ENCODE assay signal across 2 cellular contexts in genomic region chr9:34500623-34501267, GRCh38.
TF ChIP-seq lines count a peak whose summit lies in the region.

No MANE protein-coding gene starts in this region.

TF ChIP-seq in IMR-90, 13 proteins besides CTCF, POLR2A, EP300 and RAD21:
- TF ChIP-seq RCOR1 (IDR thresholded peaks at IDR 0.05; ENCODE audit: insufficient replicate concordance, low read length) = no peak
- peak; percentile 96 for TF ChIP-seq SMC3 (IDR thresholded peaks at IDR 0.05; ENCODE audit: low read depth, low read length)
- TF ChIP-seq MAFK (IDR thresholded peaks at IDR 0.05; ENCODE audit: low read depth, low read length) = no peak
TF ChIP-seq in IMR-90: peak in this region for 1.

TF ChIP-seq in SK-N-SH, 30 proteins besides CTCF, POLR2A, EP300 and RAD21:
- TF ChIP-seq RCOR1 (IDR thresholded peaks at IDR 0.05; ENCODE audit: low read length) = no peak
- no peak for TF ChIP-seq RXRA (IDR thresholded peaks at IDR 0.05; ENCODE audit: borderline replicate concordance, low read depth)
- TF ChIP-seq, protein P1, sequence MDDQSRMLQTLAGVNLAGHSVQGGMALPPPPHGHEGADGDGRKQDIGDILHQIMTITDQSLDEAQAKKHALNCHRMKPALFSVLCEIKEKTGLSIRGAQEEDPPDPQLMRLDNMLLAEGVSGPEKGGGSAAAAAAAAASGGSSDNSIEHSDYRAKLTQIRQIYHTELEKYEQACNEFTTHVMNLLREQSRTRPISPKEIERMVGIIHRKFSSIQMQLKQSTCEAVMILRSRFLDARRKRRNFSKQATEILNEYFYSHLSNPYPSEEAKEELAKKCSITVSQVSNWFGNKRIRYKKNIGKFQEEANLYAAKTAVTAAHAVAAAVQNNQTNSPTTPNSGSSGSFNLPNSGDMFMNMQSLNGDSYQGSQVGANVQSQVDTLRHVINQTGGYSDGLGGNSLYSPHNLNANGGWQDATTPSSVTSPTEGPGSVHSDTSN (IDR thresholded peaks at IDR 0.05) = no peak
- TF ChIP-seq, protein P2, sequence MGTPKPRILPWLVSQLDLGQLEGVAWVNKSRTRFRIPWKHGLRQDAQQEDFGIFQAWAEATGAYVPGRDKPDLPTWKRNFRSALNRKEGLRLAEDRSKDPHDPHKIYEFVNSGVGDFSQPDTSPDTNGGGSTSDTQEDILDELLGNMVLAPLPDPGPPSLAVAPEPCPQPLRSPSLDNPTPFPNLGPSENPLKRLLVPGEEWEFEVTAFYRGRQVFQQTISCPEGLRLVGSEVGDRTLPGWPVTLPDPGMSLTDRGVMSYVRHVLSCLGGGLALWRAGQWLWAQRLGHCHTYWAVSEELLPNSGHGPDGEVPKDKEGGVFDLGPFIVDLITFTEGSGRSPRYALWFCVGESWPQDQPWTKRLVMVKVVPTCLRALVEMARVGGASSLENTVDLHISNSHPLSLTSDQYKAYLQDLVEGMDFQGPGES (IDR thresholded peaks at IDR 0.05; ENCODE audit: low read depth, low read length) = no peak
- TF ChIP-seq FOSL2 (IDR thresholded peaks at IDR 0.05; ENCODE audit: borderline replicate concordance, low read depth) = no peak
- peak; percentile 98 for TF ChIP-seq SMC3 (IDR thresholded peaks at IDR 0.05; ENCODE audit: low read depth, low read length)
